7 cellular contexts compared by ENCODE assay signal in genomic region chr5:143092711-143093451, GRCh38.
DNase-seq lines count a peak whose midpoint lies in the region; ATAC-seq and TF ChIP-seq lines count a peak whose summit lies in the region.
"Not testable (repeated sequence)": the region's sequence is repeated elsewhere in the genome, so short reads cannot be mapped to it uniquely, and the experiment has no call there.

No MANE protein-coding gene starts in this region.

- not testable (repeated sequence) for TF ChIP-seq CTCF in nephron (IDR thresholded peaks at IDR 0.05; ENCODE audit: unreplicated experiment in 3 of 3)

- H3K9ac ChIP-seq in HUES48 (ENCODE audit: low read depth, low read length); iPS-18a (ENCODE audit: low read length): not testable (repeated sequence)

- peaks cover 27% of the 10 kb centered on the region for H3K4me1 Mint-ChIP-seq in activated CD4-positive, alpha-beta T cell treated with anti-CD3 and anti-CD28 coated beads, Interleukin-2, amount 10 ng/mL, durations not matched to agents 24 days and 14 days
- H3K4me1 Mint-ChIP-seq in activated naive CD8-positive, alpha-beta T cell treated with anti-CD3 and anti-CD28 coated beads, Interleukin-2, amount 50 U/mL, for 24 hours: peaks cover 34% of the 10 kb centered on the region
- peaks cover 11% of the 10 kb centered on the region for H3K4me1 Mint-ChIP-seq in dendritic cell treated with granulocyte-macrophage colony-stimulating factor and Interleukin-4, amounts not matched to agents 40 ng/mL and 50 ng/mL, for 4 days (ENCODE audit: low read depth)
- not testable (repeated sequence) for H3K4me1 Mint-ChIP-seq in nephron
- peaks cover 38% of the 10 kb centered on the region for H3K4me1 Mint-ChIP-seq in stimulated activated naive CD8-positive, alpha-beta T cell treated with anti-CD3 and anti-CD28 coated beads, Interleukin-15, Interleukin-2, amounts not matched to agents 100 ng/mL and 50 ng/mL, for 24 hours (ENCODE audit: low read depth)

- intact Hi-C loops in activated CD4-positive, alpha-beta T cell treated with anti-CD3 and anti-CD28 coated beads, Interleukin-2, amount 10 ng/mL, durations not matched to agents 24 days and 14 days (cut with micrococcal nuclease); dendritic cell treated with granulocyte-macrophage colony-stimulating factor and Interleukin-4, amounts not matched to agents 40 ng/mL and 50 ng/mL, for 4 days (cut with micrococcal nuclease): not testable (repeated sequence)

- H3K4me3 Mint-ChIP-seq in activated CD4-positive, alpha-beta T cell treated with anti-CD3 and anti-CD28 coated beads, Interleukin-2, amount 10 ng/mL, durations not matched to agents 24 days and 14 days; dendritic cell treated with granulocyte-macrophage colony-stimulating factor and Interleukin-4, amounts not matched to agents 40 ng/mL and 50 ng/mL, for 4 days; nephron; stimulated activated naive CD8-positive, alpha-beta T cell treated with anti-CD3 and anti-CD28 coated beads, Interleukin-15, Interleukin-2, amounts not matched to agents 100 ng/mL and 50 ng/mL, for 24 hours: not testable (repeated sequence)
- H3K4me3 Mint-ChIP-seq in activated naive CD8-positive, alpha-beta T cell treated with anti-CD3 and anti-CD28 coated beads, Interleukin-2, amount 50 U/mL, for 24 hours: peak overlapping the region; percentile 40

- not testable (repeated sequence) for ATAC-seq in activated naive CD8-positive, alpha-beta T cell treated with anti-CD3 and anti-CD28 coated beads, Interleukin-2, amount 50 U/mL, for 24 hours

- not testable (repeated sequence) for H3K4me3 ChIP-seq in HUES48 (ENCODE audit: low read depth, low read length)
- H3K4me3 ChIP-seq in iPS-18a (ENCODE audit: low read length): peak overlapping the region; percentile 41

- not testable (repeated sequence) for H3K27me3 ChIP-seq in HUES48 (ENCODE audit: control insufficient read depth, insufficient read depth, low read length); iPS-18a (ENCODE audit: control insufficient read depth, insufficient read depth, low read length)

- peaks cover 37% of the 10 kb centered on the region for H3K4me1 ChIP-seq in HUES48 (ENCODE audit: control insufficient read depth, insufficient read depth, low read length)
- peaks cover 37% of the 10 kb centered on the region for H3K4me1 ChIP-seq in iPS-18a (ENCODE audit: control insufficient read depth, low read depth, low read length)

- H3K36me3 Mint-ChIP-seq in activated CD4-positive, alpha-beta T cell treated with anti-CD3 and anti-CD28 coated beads, Interleukin-2, amount 10 ng/mL, durations not matched to agents 24 days and 14 days (ENCODE audit: low read depth): peaks cover 13% of the 10 kb centered on the region
- H3K36me3 Mint-ChIP-seq in activated naive CD8-positive, alpha-beta T cell treated with anti-CD3 and anti-CD28 coated beads, Interleukin-2, amount 50 U/mL, for 24 hours (ENCODE audit: low read depth): peaks cover 15% of the 10 kb centered on the region
- peaks cover 57% of the 10 kb centered on the region for H3K36me3 Mint-ChIP-seq in dendritic cell treated with granulocyte-macrophage colony-stimulating factor and Interleukin-4, amounts not matched to agents 40 ng/mL and 50 ng/mL, for 4 days (ENCODE audit: low read depth)
- not testable (repeated sequence) for H3K36me3 Mint-ChIP-seq in nephron (ENCODE audit: low read depth)
- peaks cover 22% of the 10 kb centered on the region for H3K36me3 Mint-ChIP-seq in stimulated activated naive CD8-positive, alpha-beta T cell treated with anti-CD3 and anti-CD28 coated beads, Interleukin-15, Interleukin-2, amounts not matched to agents 100 ng/mL and 50 ng/mL, for 24 hours (ENCODE audit: low read depth)

- H3K9me3 ChIP-seq in HUES48 (ENCODE audit: control insufficient read depth, insufficient read depth, low read length); iPS-18a (ENCODE audit: control insufficient read depth, low read depth, low read length): not testable (repeated sequence)

- not testable (repeated sequence) for H3K9me3 Mint-ChIP-seq in activated CD4-positive, alpha-beta T cell treated with anti-CD3 and anti-CD28 coated beads, Interleukin-2, amount 10 ng/mL, durations not matched to agents 24 days and 14 days; activated naive CD8-positive, alpha-beta T cell treated with anti-CD3 and anti-CD28 coated beads, Interleukin-2, amount 50 U/mL, for 24 hours; dendritic cell treated with granulocyte-macrophage colony-stimulating factor and Interleukin-4, amounts not matched to agents 40 ng/mL and 50 ng/mL, for 4 days; nephron; stimulated activated naive CD8-positive, alpha-beta T cell treated with anti-CD3 and anti-CD28 coated beads, Interleukin-15, Interleukin-2, amounts not matched to agents 100 ng/mL and 50 ng/mL, for 24 hours

- not testable (repeated sequence) for DNase-seq in activated CD4-positive, alpha-beta T cell treated with anti-CD3 and anti-CD28 coated beads, Interleukin-2, amount 10 ng/mL, durations not matched to agents 24 days and 14 days; activated naive CD8-positive, alpha-beta T cell treated with anti-CD3 and anti-CD28 coated beads, Interleukin-2, amount 50 U/mL, for 24 hours

- not testable (repeated sequence) for H3K36me3 ChIP-seq in HUES48 (ENCODE audit: control insufficient read depth, insufficient read depth, low read length); iPS-18a (ENCODE audit: control insufficient read depth, low read depth, low read length)

- not testable (repeated sequence) for H3K27me3 Mint-ChIP-seq in activated CD4-positive, alpha-beta T cell treated with anti-CD3 and anti-CD28 coated beads, Interleukin-2, amount 10 ng/mL, durations not matched to agents 24 days and 14 days; activated naive CD8-positive, alpha-beta T cell treated with anti-CD3 and anti-CD28 coated beads, Interleukin-2, amount 50 U/mL, for 24 hours; dendritic cell treated with granulocyte-macrophage colony-stimulating factor and Interleukin-4, amounts not matched to agents 40 ng/mL and 50 ng/mL, for 4 days; nephron (ENCODE audit: low read depth); stimulated activated naive CD8-positive, alpha-beta T cell treated with anti-CD3 and anti-CD28 coated beads, Interleukin-15, Interleukin-2, amounts not matched to agents 100 ng/mL and 50 ng/mL, for 24 hours

- peak overlapping the region; percentile 91 for H3K27ac ChIP-seq in HUES48 (ENCODE audit: low read depth, low read length)
- H3K27ac ChIP-seq in iPS-18a (ENCODE audit: low read length): not testable (repeated sequence)

- peak overlapping the region; percentile 84 for H3K27ac Mint-ChIP-seq in activated CD4-positive, alpha-beta T cell treated with anti-CD3 and anti-CD28 coated beads, Interleukin-2, amount 10 ng/mL, durations not matched to agents 24 days and 14 days
- peak overlapping the region; percentile 81 for H3K27ac Mint-ChIP-seq in activated naive CD8-positive, alpha-beta T cell treated with anti-CD3 and anti-CD28 coated beads, Interleukin-2, amount 50 U/mL, for 24 hours
- H3K27ac Mint-ChIP-seq in dendritic cell treated with granulocyte-macrophage colony-stimulating factor and Interleukin-4, amounts not matched to agents 40 ng/mL and 50 ng/mL, for 4 days: peak overlapping the region; percentile 57
- H3K27ac Mint-ChIP-seq in nephron: peak overlapping the region in 2 of 3 experiments; percentile 32 to 78
- H3K27ac Mint-ChIP-seq in stimulated activated naive CD8-positive, alpha-beta T cell treated with anti-CD3 and anti-CD28 coated beads, Interleukin-15, Interleukin-2, amounts not matched to agents 100 ng/mL and 50 ng/mL, for 24 hours: peak overlapping the region; percentile 92
